Comparison of ENCODE assay signal across 17 cellular contexts in genomic region chr1:36572142-36572715, GRCh38.
DNase-seq lines count a peak whose midpoint lies in the region; ATAC-seq and TF ChIP-seq lines count a peak whose summit lies in the region.
"Had no signal": no experiment of that assay in that cellular context is flagged by ENCODE, and none has a peak within 500 bp of the region (broad histone marks: within the 10 kb centered on the region; RNA-seq: fewer than 3 reads in every experiment).

No MANE protein-coding gene starts in this region.

- no peak for ATAC-seq in left cardiac atrium
- ATAC-seq: A549 had no signal

- H2AFZ ChIP-seq in neural cell (ENCODE audit: low read depth, low read length) = no peak overlapping the region

- H3K9me3 ChIP-seq in neural cell (ENCODE audit: low read length) = no peaks in the 10 kb centered on the region
- H3K9me3 ChIP-seq: A549 had no signal

- H3K36me3 ChIP-seq in neural cell (ENCODE audit: insufficient read depth, low read length) = no peaks in the 10 kb centered on the region

- H3K27me3 ChIP-seq in neural cell (ENCODE audit: insufficient read depth, low read depth, low read length) = no peaks in the 10 kb centered on the region

- H3K27ac Mint-ChIP-seq in brain = peak overlapping the region in 3 of 5 experiments; percentile 54 to 91 (median 89)

- no peaks in the 10 kb centered on the region for H4K20me1 ChIP-seq in neural cell (ENCODE audit: insufficient read depth)

- no peaks in the 10 kb centered on the region for H3K36me3 Mint-ChIP-seq in brain
- H3K36me3 Mint-ChIP-seq: CD8-positive, alpha-beta memory T cell had no signal

- TF ChIP-seq CTCF in brain (conservative IDR thresholded peaks at IDR 0.05) (no peak), neural cell (IDR thresholded peaks at IDR 0.05; ENCODE audit: poor library complexity, severe bottlenecking) (no peak)

- H3K79me2 ChIP-seq in neural cell (replicated peaks; ENCODE audit: insufficient read depth, low read length) = no peaks in the 10 kb centered on the region

- H3K27ac ChIP-seq in neural cell (ENCODE audit: low read length) = peak overlapping the region; percentile 44
- H3K27ac ChIP-seq: A549, SK-N-MC had no signal

- H3F3A ChIP-seq in neural cell (ENCODE audit: insufficient read depth, low read length, poor library complexity, severe bottlenecking) = no peaks in the 10 kb centered on the region

- TF ChIP-seq RAD21 in neural cell (conservative IDR thresholded peaks at IDR 0.05) = no peak

- no peaks in the 10 kb centered on the region for H3K9me2 ChIP-seq in neural cell (ENCODE audit: insufficient read depth, low read length)

- H3K9me3 Mint-ChIP-seq in brain = peaks cover 0 to 3% (median 0%) of the 10 kb centered on the region in 5 experiments
- H3K9me3 Mint-ChIP-seq: CD8-positive, alpha-beta memory T cell had no signal

- peaks cover 37% of the 10 kb centered on the region for H3K4me1 Mint-ChIP-seq in brain
- H3K4me1 Mint-ChIP-seq: CD8-positive, alpha-beta memory T cell had no signal

- H3K9ac ChIP-seq in neural cell (ENCODE audit: low read length) = peak overlapping the region; percentile 10

- no peak for TF ChIP-seq EP300 in neural cell (conservative IDR thresholded peaks at IDR 0.05; ENCODE audit: poor library complexity, severe bottlenecking)

- peak overlapping the region; percentile 14 for H3K4me2 ChIP-seq in neural cell (ENCODE audit: low read length)
- H3K4me2 ChIP-seq: A549 had no signal

- H3K27me3 Mint-ChIP-seq in brain = peaks cover 6% of the 10 kb centered on the region

- peak overlapping the region; percentile 38 for H3K4me3 ChIP-seq in neural cell (ENCODE audit: low read length)
- H3K4me3 ChIP-seq: A549, SK-N-MC had no signal

- peak; percentile 51 for DNase-seq in cardiac septum (ENCODE audit: low spot score)
- no peak for DNase-seq in left cardiac atrium
- DNase-seq in central memory CD4-positive, alpha-beta T cell = no peak
- DNase-seq in NCI-H2227 (lab: John Stamatoyannopoulos, UW; ENCODE audit: unreplicated experiment) = no peak
- no peak for DNase-seq in activated CD4-positive, alpha-beta T cell treated with anti-CD3 and anti-CD28 coated beads for 4 hours
- DNase-seq: CD8-positive, alpha-beta memory T cell; DMS79; GOT3; NCI-H1417 treated with DMSO at 0.1 percent for 48 hours; NCI-H187 treated with DMSO at 0.1 percent for 48 hours; NCI-H2171; NCI-H748 treated with DMSO at 0.1 percent for 48 hours; SHP77 had no signal

- H3K4me3 Mint-ChIP-seq in brain = no peak overlapping the region
- H3K4me3 Mint-ChIP-seq: CD8-positive, alpha-beta memory T cell had no signal

- intact Hi-C loops in cardiac septum (cut with DNase I) = no loop called here
- intact Hi-C loops in left cardiac atrium (cut with DNase I) = loop anchor here in 1 of 2 donors (10.0 kb wide), 1 partner anchor 133 kb away; no protein-coding TSS in a partner anchor

TF ChIP-seq in neural cell, 6 proteins besides CTCF, POLR2A, EP300 and RAD21:
- TF ChIP-seq SMC3 (conservative IDR thresholded peaks at IDR 0.05; ENCODE audit: poor library complexity) = no peak
- TF ChIP-seq REST (IDR thresholded peaks at IDR 0.05; ENCODE audit: borderline replicate concordance) = no peak
- TF ChIP-seq POLR2AphosphoS5 (IDR thresholded peaks at IDR 0.05) = no peak
- TF ChIP-seq TAF1 (IDR thresholded peaks at IDR 0.05; ENCODE audit: low read depth) = no peak
- no peak for TF ChIP-seq MXI1 (conservative IDR thresholded peaks at IDR 0.05; ENCODE audit: poor library complexity, severe bottlenecking)
- TF ChIP-seq EZH2 (IDR thresholded peaks at IDR 0.05; ENCODE audit: borderline replicate concordance, insufficient read depth, low read length, poor library complexity, severe bottlenecking) = no peak
